Comparison of ENCODE assay signal across 9 cellular contexts in the genomic region with DNA sequence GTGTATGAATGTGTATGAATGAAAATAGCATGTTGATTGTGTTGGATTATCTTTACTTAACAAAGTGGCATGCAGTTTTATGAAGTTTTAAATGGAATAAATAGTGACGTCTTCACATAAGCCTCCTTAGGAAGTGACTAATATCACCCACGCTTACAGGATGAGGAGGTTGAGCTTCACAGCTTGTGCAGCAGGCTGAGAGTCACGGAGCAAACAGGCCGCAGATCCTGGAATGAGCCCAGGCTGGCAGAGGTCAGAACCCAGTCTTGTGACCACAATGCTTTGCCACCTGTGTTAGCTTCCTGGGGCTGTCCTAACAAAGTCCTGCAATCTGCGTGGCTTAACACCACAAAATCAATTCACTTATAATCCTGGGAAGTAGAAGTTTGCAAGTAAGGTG. TPM values are rescaled to one million over a fixed set of nuclear protein-coding genes. Genes with fewer than 3 reads are reported as not detected.
A peak's percentile ranks its signal among the peaks of the same experiment; 100 is the strongest.
DNase-seq lines count a peak whose midpoint lies in the region; ATAC-seq, FAIRE-seq and TF ChIP-seq lines count a peak whose summit lies in the region.
"Had no signal": no experiment of that assay in that cellular context is flagged by ENCODE, and none has a peak within 500 bp of the region (broad histone marks: within the 10 kb centered on the region; RNA-seq: fewer than 3 reads in every experiment).

No MANE protein-coding gene starts in this region.

- no peak overlapping the region for H3K4me3 ChIP-seq in Panc1 (ENCODE audit: low read depth in 2 of 2, low read length in 2 of 2)
- H3K4me3 ChIP-seq in bronchial epithelial cell (ENCODE audit: low read depth, low read length), result no peak overlapping the region
- H3K4me3 ChIP-seq in thyroid gland (replicated peaks in 1 of 3), result no peak overlapping the region

- no TSS peak for BruUV-seq in Panc1 (replicated peaks; lab: Mats Ljungman, UMichigan)

- POLR2A ChIA-PET in Panc1 (lab: Charles Lee), result interaction anchor here (0.6 kb wide), 1 partner anchor 271 kb away, joined by 3 read pairs; no protein-coding TSS in a partner anchor

- CTCF ChIA-PET in Panc1 (lab: Charles Lee), result no interaction called here

- H3K27ac ChIP-seq in Panc1 (ENCODE audit: low read length) (no peak overlapping the region), thyroid gland (no peak overlapping the region)

- 59 to 60% methylated on average over 5 of the region's 5 CpGs for WGBS in thyroid gland, 2 donors

- DNase-seq in H54 (ENCODE audit: insufficient read length, low spot score) (peak; percentile 86), Panc1 (ENCODE audit: low read depth, low spot score) (peak; percentile 97), bronchial epithelial cell (ENCODE audit: low read depth) (peak; percentile 52), NCI-H446 (lab: John Stamatoyannopoulos, UW) (no peak), thyroid gland (no peak)
- peak; percentile 45 to 55 for DNase-seq in stimulated activated CD8-positive, alpha-beta memory T cell treated with anti-CD3 and anti-CD28 coated beads, Interleukin-15, amount 100 ng/mL, for 48 hours (ENCODE audit: low read depth in 2 of 2)
- DNase-seq: NCI-H146, SIG-M5 had no signal

- H3K27me3 ChIP-seq in Panc1 (ENCODE audit: control insufficient read depth, insufficient read depth, low read length), result peaks cover 7% of the 10 kb centered on the region
- no peaks in the 10 kb centered on the region for H3K27me3 ChIP-seq in bronchial epithelial cell (ENCODE audit: control insufficient read depth, insufficient read depth, low read length)
- no peaks in the 10 kb centered on the region for H3K27me3 ChIP-seq in thyroid gland

- TF ChIP-seq POLR2A in H54 (IDR thresholded peaks at IDR 0.05; ENCODE audit: low read depth, low read length) (no peak), thyroid gland (IDR thresholded peaks at IDR 0.05) (no peak)

- ATAC-seq in Panc1 (peak; percentile 80), HG03135 (IDR thresholded peaks at IDR 0.05; ENCODE audit: unreplicated experiment) (no peak)

- H3K9me3 ChIP-seq in Panc1 (ENCODE audit: control insufficient read depth, insufficient read depth, low read depth, low read length) (no peaks in the 10 kb centered on the region), thyroid gland (no peaks in the 10 kb centered on the region)

- FAIRE-seq in H54 (lab: Jason Lieb, UNC) (no peak), bronchial epithelial cell (lab: Jason Lieb, UNC) (no peak)

- no peaks in the 10 kb centered on the region for H3K4me1 ChIP-seq in Panc1 (ENCODE audit: control insufficient read depth, insufficient read depth, low read length)
- H3K4me1 ChIP-seq in thyroid gland, result no peaks in the 10 kb centered on the region

- H3K36me3 ChIP-seq in Panc1 (ENCODE audit: control insufficient read depth, insufficient read depth, low read length) (no peaks in the 10 kb centered on the region), bronchial epithelial cell (ENCODE audit: control insufficient read depth, insufficient read depth, low read length) (no peaks in the 10 kb centered on the region), thyroid gland (no peaks in the 10 kb centered on the region)

- intact Hi-C loops in Panc1 (cut with micrococcal nuclease; ENCODE audit: unreplicated experiment), result no loop called here
- intact Hi-C loops in thyroid gland (cut with DNase I), result no loop called here

- TF ChIP-seq CTCF in Panc1 (IDR thresholded peaks at IDR 0.05) (no peak), bronchial epithelial cell (IDR thresholded peaks at IDR 0.05; ENCODE audit: insufficient read depth, low read length, severe bottlenecking) (no peak), thyroid gland (IDR thresholded peaks at IDR 0.05) (no peak)

- in situ Hi-C loops in Panc1 (cut with HindIII; ENCODE audit: low pct_unique_long_range_greater_than_20kb, low sequenced_read_pairs), result no loop called here

RNA-seq across cellular contexts. Expression of gene LAIR2, which starts 20.8 kb away (rescaled TPM):
- total RNA-seq in Panc1 (2021; ENCODE audit: unreplicated experiment) (not detected), bronchial epithelial cell (not detected in 2 replicates), thyroid gland (not detected)
- not detected for polyA plus RNA-seq in Panc1 (2012; ENCODE audit: insufficient read length)

RNA-seq across cellular contexts. Expression of gene LILRA2, which starts 50.2 kb away (rescaled TPM):
- total RNA-seq in Panc1 (2021; ENCODE audit: unreplicated experiment) (not detected), bronchial epithelial cell (not detected in 2 replicates), thyroid gland (1 to 10 TPM in 2 of 4 donors, under 1 TPM in 2; 0.24 to 1.4 (median 0.83) TPM)
- polyA plus RNA-seq in Panc1 (2012; ENCODE audit: insufficient read length), result not detected

RNA-seq across cellular contexts. Expression of gene CDC42EP5, which starts 50.3 kb away (rescaled TPM):
- total RNA-seq in Panc1 (2021; ENCODE audit: unreplicated experiment) (7.1 TPM), bronchial epithelial cell (18.2 and 20.4 TPM in 2 replicates), thyroid gland (10 to 100 TPM in 2 of 4 donors, 1 to 10 TPM in 2; 1.8 to 18.7 (median 12.1) TPM)
- polyA plus RNA-seq in Panc1 (2012; ENCODE audit: insufficient read length), result 15.4 TPM

RNA-seq across cellular contexts. Expression of gene LENG9, which starts 59.8 kb away (rescaled TPM):
- total RNA-seq in Panc1 (2021; ENCODE audit: unreplicated experiment), result 5.1 TPM
- polyA plus RNA-seq in Panc1 (2012; ENCODE audit: insufficient read length), result 10.9 TPM
- 6.5 and 15.0 TPM in 2 replicates for total RNA-seq in bronchial epithelial cell
- 1 to 10 TPM; 1.3 to 4.6 (median 3.2) TPM for total RNA-seq in thyroid gland

Comparison
In these comparisons a context has a peak if more than half of its experiments do, and no peak if none do; other contexts are left out.
1. DNase-seq: peak in H54 (single experiment), Panc1 (single experiment), bronchial epithelial cell (single experiment) and stimulated activated CD8-positive, alpha-beta memory T cell treated with anti-CD3 and anti-CD28 coated beads, Interleukin-15, amount 100 ng/mL, for 48 hours (2 of 2); none in NCI-H446 (0 of 2) and thyroid gland (0 of 2).